In the genomic region with DNA sequence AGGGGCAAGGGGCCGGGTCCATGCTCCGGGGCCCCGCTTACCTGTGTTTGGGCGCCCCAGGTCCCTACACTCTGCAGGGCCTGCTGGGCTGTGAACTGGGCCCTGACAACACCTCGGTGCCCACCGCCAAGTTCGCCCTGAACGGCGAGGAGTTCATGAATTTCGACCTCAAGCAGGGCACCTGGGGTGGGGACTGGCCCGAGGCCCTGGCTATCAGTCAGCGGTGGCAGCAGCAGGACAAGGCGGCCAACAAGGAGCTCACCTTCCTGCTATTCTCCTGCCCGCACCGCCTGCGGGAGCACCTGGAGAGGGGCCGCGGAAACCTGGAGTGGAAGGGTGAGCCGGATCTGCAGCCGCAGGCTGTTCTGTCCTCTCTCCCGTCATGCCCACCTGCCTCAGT, we compare ENCODE assay signal across 9 cellular contexts. TPM values are rescaled to one million over a fixed set of nuclear protein-coding genes. Genes with fewer than 3 reads are reported as not detected.
A peak's percentile ranks its signal among the peaks of the same experiment; 100 is the strongest.
DNase-seq lines count a peak whose midpoint lies in the region; ATAC-seq, FAIRE-seq and TF ChIP-seq lines count a peak whose summit lies in the region.
"Had no signal": no experiment of that assay in that cellular context is flagged by ENCODE, and none has a peak within 500 bp of the region (broad histone marks: within the 10 kb centered on the region; RNA-seq: fewer than 3 reads in every experiment).

No MANE protein-coding gene starts in this region.

- BruUV-seq in Caco-2 (replicated peaks; lab: Mats Ljungman, UMichigan) = no TSS peak

- peaks cover 24% of the 10 kb centered on the region for H3K4me1 Mint-ChIP-seq in Caco-2 (ENCODE audit: low read depth, unreplicated experiment)
- peaks cover 26% of the 10 kb centered on the region for H3K4me1 Mint-ChIP-seq in T-helper 17 cell

- H3K4me3 ChIP-seq in Caco-2 (ENCODE audit: low read depth, low read length) = peak overlapping the region; percentile 86
- H3K4me3 ChIP-seq in mesenchymal stem cell (ENCODE audit: insufficient read depth in 1 of 2, low read depth in 1 of 2, low read length in 2 of 2) = peak overlapping the region in 1 of 2 experiments; percentile 79

- H3K4me1 ChIP-seq in Caco-2 (peaks cover 18% of the 10 kb centered on the region), mesenchymal stem cell (ENCODE audit: control insufficient read depth, insufficient read depth, low read depth, low read length) (peaks cover 17% of the 10 kb centered on the region)

- no peak overlapping the region for H2BK12ac ChIP-seq in mesenchymal stem cell (ENCODE audit: low read length in 2 of 2)

- POLR2A ChIA-PET in Caco-2 (lab: Charles Lee) = interaction anchor here (0.5 to 1.0 kb wide), 6 partner anchors 9 to 72 kb away, joined by 3 to 17 read pairs (median 4); a partner anchor contains a TSS

- H3K27me3 ChIP-seq in Caco-2 (replicated peaks; ENCODE audit: control insufficient read depth, insufficient read depth, low read length) (no peaks in the 10 kb centered on the region), mesenchymal stem cell (ENCODE audit: control insufficient read depth in 1 of 2, insufficient read depth in 1 of 2, low read length in 2 of 2) (no peaks in the 10 kb centered on the region)

- H3K36me3 ChIP-seq in Caco-2 (ENCODE audit: control insufficient read depth, insufficient read depth, low read length) (0 out of 2 replicates have a peak, but pooled peaks cover 4% of the 10 kb centered on the region), mesenchymal stem cell (ENCODE audit: control insufficient read depth in 1 of 2, insufficient read depth in 2 of 2, low read depth in 1 of 2, low read length in 2 of 2) (peaks cover 5 to 14% of the 10 kb centered on the region in 2 experiments)

- no peak overlapping the region for H3K27ac ChIP-seq in mesenchymal stem cell (ENCODE audit: low read length, poor library complexity, severe bottlenecking)

- H4K8ac ChIP-seq in mesenchymal stem cell (ENCODE audit: low read length) = no peak overlapping the region

- H3K9me3 ChIP-seq in Caco-2 (no peaks in the 10 kb centered on the region), T-helper 17 cell (ENCODE audit: control insufficient read depth, low read length, poor library complexity, severe bottlenecking) (no peaks in the 10 kb centered on the region), mesenchymal stem cell (ENCODE audit: control insufficient read depth, low read length) (no peaks in the 10 kb centered on the region)

- H3K4me3 Mint-ChIP-seq in Caco-2 (ENCODE audit: unreplicated experiment) = peak overlapping the region; percentile 100
- peak overlapping the region; percentile 89 for H3K4me3 Mint-ChIP-seq in T-helper 17 cell

- no peak overlapping the region for H2AFZ ChIP-seq in mesenchymal stem cell (ENCODE audit: low read depth, low read length)

- H3K36me3 Mint-ChIP-seq in Caco-2 (ENCODE audit: insufficient read depth, unreplicated experiment) = peaks cover 23% of the 10 kb centered on the region
- H3K36me3 Mint-ChIP-seq in T-helper 17 cell (ENCODE audit: low read depth) = no peaks in the 10 kb centered on the region

- peak overlapping the region; percentile 80 for H3K27ac Mint-ChIP-seq in Caco-2 (ENCODE audit: unreplicated experiment)
- H3K27ac Mint-ChIP-seq in T-helper 17 cell = peak overlapping the region; percentile 85

- CTCF ChIA-PET in Caco-2 (lab: Charles Lee) = interaction anchor here (1.6 to 3.8 kb wide), 3 partner anchors 32 to 56 kb away, joined by 6 to 35 read pairs (median 10); no protein-coding TSS in a partner anchor

- H2AK5ac ChIP-seq in mesenchymal stem cell (ENCODE audit: low read length, severe bottlenecking) = no peak overlapping the region

- H3K9ac ChIP-seq in mesenchymal stem cell (ENCODE audit: low read length) = peak overlapping the region; percentile 70

- no peak overlapping the region for H3K18ac ChIP-seq in mesenchymal stem cell (ENCODE audit: low read depth in 1 of 2, low read length in 2 of 2)

- H3K9me3 Mint-ChIP-seq in Caco-2 (ENCODE audit: unreplicated experiment) = no peaks in the 10 kb centered on the region

- FAIRE-seq in D721Med (lab: Jason Lieb, UNC) = no peak

- H3K79me1 ChIP-seq in mesenchymal stem cell (replicated peaks; ENCODE audit: low read length, poor library complexity, severe bottlenecking) = no peaks in the 10 kb centered on the region

- H2BK15ac ChIP-seq in mesenchymal stem cell (ENCODE audit: low read depth, poor library complexity, severe bottlenecking) = no peak overlapping the region

- TF ChIP-seq CTCF in Caco-2 (IDR thresholded peaks at IDR 0.05; ENCODE audit: insufficient read depth in 1 of 2, low read depth in 1 of 2, low read length in 1 of 2, severe bottlenecking in 1 of 2, unreplicated experiment in 1 of 2) (no peak), D721Med (IDR thresholded peaks at IDR 0.05; ENCODE audit: insufficient read depth, missing control alignments) (no peak)

- no peak overlapping the region for H3K4ac ChIP-seq in mesenchymal stem cell (ENCODE audit: low read depth in 1 of 2, low read length in 2 of 2)

- no peak overlapping the region for H2BK5ac ChIP-seq in mesenchymal stem cell (ENCODE audit: low read depth, low read length, poor library complexity, severe bottlenecking)

- no peak overlapping the region for H3K4me2 ChIP-seq in mesenchymal stem cell (ENCODE audit: low read length, poor library complexity, severe bottlenecking)

- ATAC-seq in T-helper 17 cell = no peak

- H3K27me3 Mint-ChIP-seq in Caco-2 (ENCODE audit: insufficient read depth, unreplicated experiment) = no peaks in the 10 kb centered on the region
- no peaks in the 10 kb centered on the region for H3K27me3 Mint-ChIP-seq in T-helper 17 cell

- no peak overlapping the region for H2BK120ac ChIP-seq in mesenchymal stem cell (ENCODE audit: low read depth, low read length)

- DNase-seq in Caco-2 = no peak
- DNase-seq in T-helper 17 cell = no peak
- DNase-seq in mesenchymal stem cell = no peak
- DNase-seq in DMS114 treated with DMSO at 0.1 percent for 48 hours (lab: John Stamatoyannopoulos, UW; ENCODE audit: unreplicated experiment) = no peak
- DNase-seq in NCI-H2029 treated with DMSO at 0.1 percent for 48 hours (lab: John Stamatoyannopoulos, UW) = no peak
- no peak for DNase-seq in D721Med (ENCODE audit: insufficient read length, low spot score)
- DNase-seq: foreskin melanocyte, HCEC 1CT, NCI-H1694 treated with DMSO at 0.1 percent for 48 hours had no signal

- H3K14ac ChIP-seq in mesenchymal stem cell (ENCODE audit: low read length in 2 of 2) = no peak overlapping the region

- intact Hi-C loops in Caco-2 (cut with micrococcal nuclease; ENCODE audit: unreplicated experiment) = no loop called here

- H4K91ac ChIP-seq in mesenchymal stem cell (ENCODE audit: low read length) = peak overlapping the region; percentile 18

- no peak overlapping the region for H3K23ac ChIP-seq in mesenchymal stem cell (ENCODE audit: low read length in 2 of 2)

- WGBS in mesenchymal stem cell = 94% methylated on average over 21 of the region's 21 CpGs

RNA-seq across cellular contexts. Expression of a gene that starts 1.7 kb away (rescaled TPM):
- 135 and 136 TPM in 2 replicates for total RNA-seq in Caco-2 (2022)
- 10 to 100 TPM; 18.7 to 24.6 TPM for total RNA-seq in T-helper 17 cell
- polyA plus RNA-seq in mesenchymal stem cell (2013, experiment 1 of 2) = 183 TPM
- polyA plus RNA-seq in mesenchymal stem cell (2013, experiment 2 of 2) = 203 TPM

RNA-seq across cellular contexts. Expression of a gene that starts 13.7 kb away (rescaled TPM):
- total RNA-seq in Caco-2 (2022) (6.6 and 7.0 TPM in 2 replicates), T-helper 17 cell (1 to 10 TPM in 1 of 2 donors, under 1 TPM in 1; 0.97 to 1.3 TPM)
- 80.0 TPM for polyA plus RNA-seq in mesenchymal stem cell (2013, experiment 1 of 2)
- 81.7 TPM for polyA plus RNA-seq in mesenchymal stem cell (2013, experiment 2 of 2)

RNA-seq across cellular contexts. Expression of a gene that starts 17.9 kb away (rescaled TPM):
- total RNA-seq in Caco-2 (2022) (2,065 and 2,191 TPM in 2 replicates), T-helper 17 cell (1,000 to 10,000 TPM; 2,538 to 2,634 TPM)
- 3,021 TPM for polyA plus RNA-seq in mesenchymal stem cell (2013, experiment 1 of 2)
- polyA plus RNA-seq in mesenchymal stem cell (2013, experiment 2 of 2) = 2,952 TPM

RNA-seq across cellular contexts. Expression of a gene that starts 26.7 kb away (rescaled TPM):
- total RNA-seq in Caco-2 (2022) = 2,726 and 2,880 TPM in 2 replicates
- total RNA-seq in T-helper 17 cell = 1,000 to 10,000 TPM; 5,253 to 5,291 TPM
- polyA plus RNA-seq in mesenchymal stem cell (2013, experiment 1 of 2) = 4,918 TPM
- 4,876 TPM for polyA plus RNA-seq in mesenchymal stem cell (2013, experiment 2 of 2)

RNA-seq across cellular contexts. Expression of a gene that starts 40.1 kb away (rescaled TPM):
- total RNA-seq in Caco-2 (2022) (2.1 and 2.4 TPM in 2 replicates), T-helper 17 cell (100 to 1,000 TPM; 349 to 455 TPM)
- 11.9 TPM for polyA plus RNA-seq in mesenchymal stem cell (2013, experiment 1 of 2)
- 12.5 TPM for polyA plus RNA-seq in mesenchymal stem cell (2013, experiment 2 of 2)
